In genomic region chr6:7134999-7135735, GRCh38 we compare ENCODE assay signal across 1 cellular context.
TF ChIP-seq lines count a peak whose summit lies in the region.

No MANE protein-coding gene starts in this region.

TF ChIP-seq in IMR-90, 13 proteins besides CTCF, POLR2A, EP300 and RAD21:
- TF ChIP-seq SMC3 (IDR thresholded peaks at IDR 0.05; ENCODE audit: low read depth, low read length) (no peak), USF2 (IDR thresholded peaks at IDR 0.05; ENCODE audit: low read depth, low read length) (no peak), FOS (IDR thresholded peaks at IDR 0.05; ENCODE audit: low read depth, low read length) (no peak), MAZ (IDR thresholded peaks at IDR 0.05; ENCODE audit: borderline replicate concordance, low read depth, low read length) (no peak), RCOR1 (IDR thresholded peaks at IDR 0.05; ENCODE audit: insufficient replicate concordance, low read length) (no peak), NFE2L2 (IDR thresholded peaks at IDR 0.05; ENCODE audit: low read depth, low read length) (no peak), CEBPB (IDR thresholded peaks at IDR 0.05; ENCODE audit: low read depth, low read length) (no peak), ELK1 (IDR thresholded peaks at IDR 0.05; ENCODE audit: borderline replicate concordance, low read depth, low read length) (no peak), CHD1 (IDR thresholded peaks at IDR 0.05; ENCODE audit: low read depth, low read length) (no peak), BHLHE40 (IDR thresholded peaks at IDR 0.05; ENCODE audit: low read depth, low read length) (no peak), RFX5 (IDR thresholded peaks at IDR 0.05; ENCODE audit: low read depth, low read length) (no peak), MAFK (IDR thresholded peaks at IDR 0.05; ENCODE audit: low read depth, low read length) (no peak), MXI1 (IDR thresholded peaks at IDR 0.05; ENCODE audit: borderline replicate concordance, low read depth, low read length) (no peak)
TF ChIP-seq in IMR-90: peak in this region for 0.
